ENCODE assay signal across 20 cellular contexts in genomic region chr22:20586403-20586745, GRCh38.
"Had no signal": no experiment of that assay in that cellular context is flagged by ENCODE, and none has a peak within 500 bp of the region (broad histone marks: within the 10 kb centered on the region; RNA-seq: fewer than 3 reads in every experiment).

No MANE protein-coding gene starts in this region.

- DNase-seq: cortex of kidney; dorsolateral prefrontal cortex; effector CD8-positive, alpha-beta T cell; foreskin fibroblast; glutamatergic neuron; islet precursor cell; left ventricle myocardium superior; mesendoderm; naive B cell; psoas muscle; retina; stimulated activated CD4-positive, alpha-beta T cell treated with anti-CD3 and anti-CD28 coated beads, Interleukin-2, amount 100 ng/mL, for 24 hours; stimulated activated CD4-positive, alpha-beta T cell treated with anti-CD3 and anti-CD28 coated beads, Interleukin-4, amount 100 ng/mL, for 4 hours; stimulated activated naive CD4-positive, alpha-beta T cell; stomach; transverse colon had no signal

- H3K4me1 ChIP-seq: psoas muscle, stomach, transverse colon had no signal

- H3K27ac ChIP-seq: esophagus muscularis mucosa, gastroesophageal sphincter, psoas muscle, stomach, thoracic aorta, transverse colon had no signal

- H3K4me3 ChIP-seq: dorsolateral prefrontal cortex, esophagus muscularis mucosa, gastroesophageal sphincter, psoas muscle, stomach, thoracic aorta, transverse colon had no signal

- H3K9me3 ChIP-seq: esophagus muscularis mucosa, gastroesophageal sphincter, psoas muscle, stomach, thoracic aorta, transverse colon had no signal

- ATAC-seq: gastroesophageal sphincter, left ventricle myocardium superior, psoas muscle, sciatic nerve had no signal

- H3K27me3 ChIP-seq: dorsolateral prefrontal cortex, esophagus muscularis mucosa, gastroesophageal sphincter, stomach, transverse colon had no signal
